17 cellular contexts compared by ENCODE assay signal in the genomic region with DNA sequence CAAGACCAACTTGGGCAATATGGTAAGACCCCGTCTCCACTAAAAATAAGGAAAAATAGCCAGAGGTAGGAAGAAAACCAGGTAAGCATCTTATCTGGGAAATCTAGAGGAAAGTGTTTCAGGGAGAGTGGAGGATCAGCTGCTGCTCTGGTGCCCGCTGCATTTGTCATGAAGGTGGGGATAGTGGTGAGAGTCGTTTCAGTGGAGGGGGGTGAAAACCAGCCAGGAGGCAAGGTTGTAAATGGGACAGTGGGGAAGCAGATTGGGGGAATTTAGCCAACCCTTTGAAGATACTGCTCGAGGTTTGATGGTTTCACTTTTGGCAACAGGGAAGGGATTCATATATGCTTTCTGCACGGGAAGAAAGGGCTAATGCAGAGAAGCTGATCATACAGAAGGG. TPM values are rescaled to one million over a fixed set of nuclear protein-coding genes. Genes with fewer than 3 reads are reported as not detected.
"Had no signal": no experiment of that assay in that cellular context is flagged by ENCODE, and none has a peak within 500 bp of the region (broad histone marks: within the 10 kb centered on the region; RNA-seq: fewer than 3 reads in every experiment).

No MANE protein-coding gene starts in this region.

- H3K27me3 Mint-ChIP-seq: naive thymus-derived CD4-positive, alpha-beta T cell had no signal

- DNase-seq: effector memory CD4-positive, alpha-beta T cell; heart left ventricle; hypothalamus; islet precursor cell; mammary epithelial cell; naive thymus-derived CD4-positive, alpha-beta T cell; posterior cingulate gyrus; spleen; stimulated activated CD4-positive, alpha-beta T cell treated with anti-CD3 and anti-CD28 coated beads, Interleukin-15, amount 100 ng/mL, for 24 hours; stimulated activated CD4-positive, alpha-beta T cell treated with anti-CD3 and anti-CD28 coated beads, Interleukin-1b, Interleukin-23, amount 100 ng/mL, for 48 hours; stimulated activated CD4-positive, alpha-beta T cell treated with anti-CD3 and anti-CD28 coated beads, Interleukin-4, amount 100 ng/mL, for 24 hours; stimulated activated naive CD4-positive, alpha-beta T cell treated with Interleukin-2 at 50 U/mL for 16 hours; trophoblast cell had no signal

- H3K4me3 ChIP-seq: heart left ventricle, spleen had no signal

- H3K27me3 ChIP-seq: heart left ventricle, spleen had no signal

- ATAC-seq: esophagus mucosa; heart left ventricle; left lobe of liver; naive thymus-derived CD4-positive, alpha-beta T cell; sciatic nerve had no signal

- H3K9me3 ChIP-seq: heart left ventricle, spleen had no signal

- H3K27ac ChIP-seq: heart left ventricle, spleen had no signal

- H3K9me3 Mint-ChIP-seq: naive thymus-derived CD4-positive, alpha-beta T cell had no signal

RNA-seq across cellular contexts. Expression of gene SEPTIN1, which starts 38.6 kb away (rescaled TPM):
- total RNA-seq: frontal cortex had no signal
